8 cellular contexts compared by ENCODE assay signal in genomic region chr20:62382306-62383198, GRCh38. TPM values are rescaled to one million over a fixed set of nuclear protein-coding genes. Genes with fewer than 3 reads are reported as not detected.
DNase-seq lines count a peak whose midpoint lies in the region; ATAC-seq and TF ChIP-seq lines count a peak whose summit lies in the region.

No MANE protein-coding gene starts in this region.

- DNase-seq in Jurkat, Clone E6-1 (ENCODE audit: low read depth, low spot score) = peak; percentile 76
- DNase-seq in OCI-M2 (lab: John Stamatoyannopoulos, UW; ENCODE audit: unreplicated experiment) (peak; percentile 37), activated T-cell treated with anti-CD3 and anti-CD28 coated beads for 1 hour (ENCODE audit: low read depth) (peak; percentile 60), erythroblast (lab: John Stamatoyannopoulos, UW) (peak; percentile 74 to 82), stomach (peak; percentile 89)

- H3K79me2 ChIP-seq in neural cell (replicated peaks; ENCODE audit: insufficient read depth, low read length) = peaks cover 21% of the 10 kb centered on the region

- WGBS in stomach, 5 donors = 32 to 49% (median 35%) methylated on average over 17 to 18 of the region's 18 CpGs

- no peaks in the 10 kb centered on the region for H3K9me3 ChIP-seq in BLaER1
- no peaks in the 10 kb centered on the region for H3K9me3 ChIP-seq in neural cell (ENCODE audit: low read length)
- no peaks in the 10 kb centered on the region for H3K9me3 ChIP-seq in stomach

- H3K4me2 ChIP-seq in BLaER1 = peak overlapping the region; percentile 45
- no peak overlapping the region for H3K4me2 ChIP-seq in neural cell (ENCODE audit: low read length)

- peak; percentile 78 for TF ChIP-seq RAD21 in neural cell (conservative IDR thresholded peaks at IDR 0.05)

- H3K36me3 ChIP-seq in BLaER1 (peaks cover 18% of the 10 kb centered on the region), neural cell (ENCODE audit: insufficient read depth, low read length) (no peaks in the 10 kb centered on the region), stomach (peaks cover 0 to 4% (median 0%) of the 10 kb centered on the region in 4 donors)

- H2AFZ ChIP-seq in neural cell (ENCODE audit: low read depth, low read length) = no peak overlapping the region

- TF ChIP-seq CTCF in neural cell (IDR thresholded peaks at IDR 0.05; ENCODE audit: poor library complexity, severe bottlenecking) (peak; percentile 90), stomach (IDR thresholded peaks at IDR 0.05) (peak in 5 of 7 experiments; percentile 84 to 94 (median 90))

- no peaks in the 10 kb centered on the region for H3K27me3 ChIP-seq in BLaER1
- no peaks in the 10 kb centered on the region for H3K27me3 ChIP-seq in neural cell (ENCODE audit: insufficient read depth, low read depth, low read length)
- H3K27me3 ChIP-seq in stomach = no peaks in the 10 kb centered on the region

- H3K9ac ChIP-seq in BLaER1 (no peak overlapping the region), neural cell (ENCODE audit: low read length) (no peak overlapping the region)

- peaks cover 17% of the 10 kb centered on the region for H4K20me1 ChIP-seq in BLaER1
- H4K20me1 ChIP-seq in neural cell (ENCODE audit: insufficient read depth) = no peaks in the 10 kb centered on the region

- intact Hi-C loops in stomach (cut with DNase I; ENCODE audit: low total_unique reads) = loop anchor here (5.0 kb wide), 1 partner anchor 80 kb away; the partner anchor contains the start of gene ADRM1

- peak; percentile 49 for ATAC-seq in GM19328 (IDR thresholded peaks at IDR 0.05; ENCODE audit: unreplicated experiment)

- peaks cover 27% of the 10 kb centered on the region for H3K4me1 ChIP-seq in BLaER1
- peaks cover 31 to 55% (median 43%) of the 10 kb centered on the region in 4 donors for H3K4me1 ChIP-seq in stomach

- TF ChIP-seq EP300 in neural cell (conservative IDR thresholded peaks at IDR 0.05; ENCODE audit: poor library complexity, severe bottlenecking) (no peak), stomach (IDR thresholded peaks at IDR 0.05) (no peak)

- H3K4me3 ChIP-seq in BLaER1 (no peak overlapping the region), neural cell (ENCODE audit: low read length) (no peak overlapping the region), stomach (no peak overlapping the region)
- H3K4me3 ChIP-seq in Jurkat, Clone E6-1 (ENCODE audit: low read length) = peak overlapping the region; percentile 28

- no peaks in the 10 kb centered on the region for H3F3A ChIP-seq in neural cell (ENCODE audit: insufficient read depth, low read length, poor library complexity, severe bottlenecking)

- H3K27ac ChIP-seq in BLaER1 (no peak overlapping the region), neural cell (ENCODE audit: low read length) (no peak overlapping the region), stomach (peak overlapping the region in 3 of 5 donors; percentile 19 to 76 (median 20))

- H3K9me2 ChIP-seq in neural cell (ENCODE audit: insufficient read depth, low read length) = no peaks in the 10 kb centered on the region

- no peak for TF ChIP-seq POLR2A in erythroblast (IDR thresholded peaks at IDR 0.05; ENCODE audit: low read length)
- no peak for TF ChIP-seq POLR2A in stomach (IDR thresholded peaks at IDR 0.05)

TF ChIP-seq in neural cell, 6 proteins besides CTCF, POLR2A, EP300 and RAD21:
- TF ChIP-seq SMC3 (conservative IDR thresholded peaks at IDR 0.05; ENCODE audit: poor library complexity) (peak; percentile 83), REST (IDR thresholded peaks at IDR 0.05; ENCODE audit: borderline replicate concordance) (no peak)
TF ChIP-seq in neural cell: peak in this region for 1.

RNA-seq across cellular contexts. Expression of gene RPS21, which starts 4.4 kb away (rescaled TPM):
- polyA plus RNA-seq in Jurkat, Clone E6-1 (2012; ENCODE audit: insufficient read depth, insufficient read length) = 3,293 TPM
- polyA plus RNA-seq in neural cell (1,158 and 1,633 TPM in 2 replicates), stomach (1,000 to 10,000 TPM; 4,606 to 7,615 (median 4,647) TPM)
- 287 and 358 TPM in 2 replicates for polyA minus RNA-seq in neural cell
- total RNA-seq in stomach = 1,000 to 10,000 TPM in 3 of 5 donors, 100 to 1,000 TPM in 2; 239 to 2,998 (median 1,528) TPM

RNA-seq across cellular contexts. Expression of gene LAMA5, which starts 15.4 kb away (rescaled TPM):
- 2.2 TPM for polyA plus RNA-seq in Jurkat, Clone E6-1 (2012; ENCODE audit: insufficient read depth, insufficient read length)
- polyA plus RNA-seq in neural cell (21.6 and 27.2 TPM in 2 replicates), stomach (100 to 1,000 TPM in 1 of 3 donors, 10 to 100 TPM in 2; 41.4 to 278 (median 72.3) TPM)
- polyA minus RNA-seq in neural cell = 11.9 and 12.9 TPM in 2 replicates
- total RNA-seq in stomach = 100 to 1,000 TPM in 2 of 5 donors, 10 to 100 TPM in 3; 42.2 to 278 (median 86.9) TPM

RNA-seq across cellular contexts. Expression of gene CABLES2, which starts 24.5 kb away (rescaled TPM):
- polyA plus RNA-seq in Jurkat, Clone E6-1 (2012; ENCODE audit: insufficient read depth, insufficient read length) = 17.4 TPM
- polyA plus RNA-seq in neural cell = 8.3 and 8.6 TPM in 2 replicates
- polyA minus RNA-seq in neural cell = 9.5 and 11.1 TPM in 2 replicates
- 1 to 10 TPM in 4 of 5 donors, under 1 TPM in 1; 0.55 to 7.8 (median 1.4) TPM for total RNA-seq in stomach
- polyA plus RNA-seq in stomach = 1 to 10 TPM; 2.0 to 3.2 (median 2.5) TPM

RNA-seq across cellular contexts. Expression of gene RBBP8NL, which starts 44.8 kb away (rescaled TPM):
- not detected for polyA plus RNA-seq in Jurkat, Clone E6-1 (2012; ENCODE audit: insufficient read depth, insufficient read length)
- polyA plus RNA-seq in neural cell (not detected in 2 replicates), stomach (1 to 10 TPM; 2.1 to 8.0 (median 5.7) TPM)
- polyA minus RNA-seq in neural cell = not detected in 2 replicates
- 1 to 10 TPM in 1 of 5 donors, under 1 TPM in 2, not detected in 2; 0.45 to 2.3 (median 0.55) TPM for total RNA-seq in stomach

Comparison
In these comparisons a context has a peak if more than half of its experiments do, and no peak if none do; other contexts are left out.
1. H3K27ac ChIP-seq: peak in stomach (3 of 5); none in BLaER1 (single experiment) and neural cell (single experiment).
2. DNase-seq: peak in every context shown above with its lines; median percentile 89 in stomach; 78 in erythroblast; 76 in Jurkat, Clone E6-1; 60 in activated T-cell treated with anti-CD3 and anti-CD28 coated beads for 1 hour; 37 in OCI-M2.